ENCODE assay signal across 17 cellular contexts in genomic region chr7:105910172-105910571, GRCh38. TPM values are rescaled to one million over a fixed set of nuclear protein-coding genes. Genes with fewer than 3 reads are reported as not detected.
DNase-seq lines count a peak whose midpoint lies in the region; ATAC-seq lines count a peak whose summit lies in the region.
"Had no signal": no experiment of that assay in that cellular context is flagged by ENCODE, and none has a peak within 500 bp of the region (broad histone marks: within the 10 kb centered on the region; RNA-seq: fewer than 3 reads in every experiment).

No MANE protein-coding gene starts in this region.

- no peak overlapping the region for H3K27ac ChIP-seq in mesendoderm (ENCODE audit: low read depth, low read length)
- H3K27ac ChIP-seq: BLaER1 treated with 17β-estradiol and CSF1 and Interleukin-3, amounts not matched to agents 10 nM and 100 nM; HL-60 had no signal

- H2BK120ac ChIP-seq in mesendoderm (ENCODE audit: low read depth, low read length): no peak overlapping the region

- H3K27me3 Mint-ChIP-seq in activated naive CD8-positive, alpha-beta T cell treated with anti-CD3 and anti-CD28 coated beads, Interleukin-2, amount 10 ng/mL, durations not matched to agents 7 days and 5 days: peaks cover 3% of the 10 kb centered on the region
- peaks cover 5% of the 10 kb centered on the region for H3K27me3 Mint-ChIP-seq in stimulated activated naive CD8-positive, alpha-beta T cell treated with anti-CD3 and anti-CD28 coated beads, Interleukin-15, amount 100 ng/mL, for 72 hours
- H3K27me3 Mint-ChIP-seq: CD8-positive, alpha-beta memory T cell had no signal

- no peak overlapping the region for H3K23ac ChIP-seq in mesendoderm (ENCODE audit: low read length)

- no peaks in the 10 kb centered on the region for H3K27me3 ChIP-seq in mesendoderm (ENCODE audit: insufficient read depth, low read length, poor library complexity)
- H3K27me3 ChIP-seq: BLaER1 treated with 17β-estradiol and CSF1 and Interleukin-3, amounts not matched to agents 10 nM and 100 nM had no signal

- H3K27ac Mint-ChIP-seq in activated naive CD8-positive, alpha-beta T cell treated with anti-CD3 and anti-CD28 coated beads, Interleukin-2, amount 10 ng/mL, durations not matched to agents 7 days and 5 days: no peak overlapping the region
- no peak overlapping the region for H3K27ac Mint-ChIP-seq in stimulated activated naive CD8-positive, alpha-beta T cell treated with anti-CD3 and anti-CD28 coated beads, Interleukin-15, amount 100 ng/mL, for 72 hours
- H3K27ac Mint-ChIP-seq: B cell, GM23338 had no signal

- H3K4me3 Mint-ChIP-seq in activated naive CD8-positive, alpha-beta T cell treated with anti-CD3 and anti-CD28 coated beads, Interleukin-2, amount 10 ng/mL, durations not matched to agents 7 days and 5 days: no peak overlapping the region
- no peak overlapping the region for H3K4me3 Mint-ChIP-seq in stimulated activated naive CD8-positive, alpha-beta T cell treated with anti-CD3 and anti-CD28 coated beads, Interleukin-15, amount 100 ng/mL, for 72 hours
- H3K4me3 Mint-ChIP-seq: B cell; CD8-positive, alpha-beta memory T cell; GM23338 had no signal

- H2BK15ac ChIP-seq in mesendoderm (replicated peaks; ENCODE audit: low read depth): no peak overlapping the region

- no peak overlapping the region for H3K9ac ChIP-seq in mesendoderm (ENCODE audit: low read length)
- H3K9ac ChIP-seq: BLaER1 treated with 17β-estradiol and CSF1 and Interleukin-3, amounts not matched to agents 10 nM and 100 nM had no signal

- no peaks in the 10 kb centered on the region for H3K79me2 ChIP-seq in mesendoderm (ENCODE audit: control insufficient read depth, insufficient read depth, low read length)

- H2BK5ac ChIP-seq in mesendoderm (ENCODE audit: low read length): no peak overlapping the region

- H4K8ac ChIP-seq in mesendoderm (ENCODE audit: low read depth, low read length): no peak overlapping the region

- no peak overlapping the region for H3K4me3 ChIP-seq in mesendoderm (ENCODE audit: low read length)
- H3K4me3 ChIP-seq: BLaER1 treated with 17β-estradiol and CSF1 and Interleukin-3, amounts not matched to agents 10 nM and 100 nM; GM23338 had no signal

- POLR2A ChIA-PET in activated naive CD8-positive, alpha-beta T cell treated with anti-CD3 and anti-CD28 coated beads, Interleukin-2, amount 10 ng/mL, durations not matched to agents 7 days and 5 days (lab: Charles Lee): no interaction called here

- no peak overlapping the region for H2AK5ac ChIP-seq in mesendoderm (ENCODE audit: low read length)

- H3K4me2 ChIP-seq in mesendoderm (ENCODE audit: low read length): no peak overlapping the region
- H3K4me2 ChIP-seq: BLaER1 treated with 17β-estradiol and CSF1 and Interleukin-3, amounts not matched to agents 10 nM and 100 nM; GM23338 had no signal

- no peak overlapping the region for H4K5ac ChIP-seq in mesendoderm (ENCODE audit: low read length)

- no peak overlapping the region for H3K4ac ChIP-seq in mesendoderm (ENCODE audit: low read depth, low read length)

- no CpG with 5 or more reads among the region's 5 CpGs for WGBS in mesendoderm (ENCODE audit: extremely low coverage, insufficient coverage, low lambda C conversion rate)

- H3K56ac ChIP-seq in mesendoderm (ENCODE audit: low read length): no peak overlapping the region

- H3K4me1 ChIP-seq in mesendoderm (ENCODE audit: control insufficient read depth, low read depth, low read length): no peaks in the 10 kb centered on the region
- H3K4me1 ChIP-seq: BLaER1 treated with 17β-estradiol and CSF1 and Interleukin-3, amounts not matched to agents 10 nM and 100 nM had no signal

- ATAC-seq in activated naive CD8-positive, alpha-beta T cell treated with anti-CD3 and anti-CD28 coated beads, Interleukin-2, amount 10 ng/mL, durations not matched to agents 7 days and 5 days (ENCODE audit: low read depth): peak; percentile 73
- peak; percentile 94 for ATAC-seq in stimulated activated naive CD8-positive, alpha-beta T cell treated with anti-CD3 and anti-CD28 coated beads, Interleukin-15, amount 100 ng/mL, for 72 hours
- ATAC-seq: GM23338 had no signal

- H3K18ac ChIP-seq in mesendoderm (ENCODE audit: low read length): no peak overlapping the region

- H3K79me1 ChIP-seq in mesendoderm (ENCODE audit: low read length): peaks cover 2% of the 10 kb centered on the region

- H3K36me3 ChIP-seq in mesendoderm (ENCODE audit: control insufficient read depth, insufficient read depth, low read length): no peaks in the 10 kb centered on the region
- H3K36me3 ChIP-seq: BLaER1 treated with 17β-estradiol and CSF1 and Interleukin-3, amounts not matched to agents 10 nM and 100 nM had no signal

- peaks cover 6% of the 10 kb centered on the region for H3K4me1 Mint-ChIP-seq in activated naive CD8-positive, alpha-beta T cell treated with anti-CD3 and anti-CD28 coated beads, Interleukin-2, amount 10 ng/mL, durations not matched to agents 7 days and 5 days
- peaks cover 12% of the 10 kb centered on the region for H3K4me1 Mint-ChIP-seq in stimulated activated naive CD8-positive, alpha-beta T cell treated with anti-CD3 and anti-CD28 coated beads, Interleukin-15, amount 100 ng/mL, for 72 hours
- H3K4me1 Mint-ChIP-seq: B cell had no signal

- peak; percentile 12 to 19 for DNase-seq in activated CD4-positive, alpha-beta T cell treated with anti-CD3 and anti-CD28 coated beads, Interleukin-2, amount 50 U/mL, for 48 hours
- no peak for DNase-seq in activated CD4-positive, alpha-beta T cell treated with anti-CD3 and anti-CD28 coated beads for 4 hours
- peak; percentile 4 for DNase-seq in stimulated activated CD8-positive, alpha-beta memory T cell treated with anti-CD3 and anti-CD28 coated beads, Interleukin-4, amount 100 ng/mL, for 24 hours (ENCODE audit: low read depth)
- DNase-seq in stimulated activated CD8-positive, alpha-beta memory T cell treated with anti-CD3 and anti-CD28 coated beads, Interleukin-4, amount 100 ng/mL, for 48 hours: no peak
- no peak for DNase-seq in activated naive CD8-positive, alpha-beta T cell treated with anti-CD3 and anti-CD28 coated beads, Interleukin-2, amount 10 ng/mL, durations not matched to agents 7 days and 5 days
- DNase-seq in stimulated activated naive CD8-positive, alpha-beta T cell treated with anti-CD3 and anti-CD28 coated beads, Interleukin-15, amount 100 ng/mL, for 72 hours: peak; percentile 28 to 53
- DNase-seq in mesendoderm (no peak), DMS53 treated with DMSO at 0.1 percent for 48 hours (lab: John Stamatoyannopoulos, UW; ENCODE audit: unreplicated experiment) (no peak)
- DNase-seq: CD8-positive, alpha-beta memory T cell; COR-L47; DMS79; GF-D8; HCEC 1CT had no signal

- no peaks in the 10 kb centered on the region for H3K36me3 Mint-ChIP-seq in activated naive CD8-positive, alpha-beta T cell treated with anti-CD3 and anti-CD28 coated beads, Interleukin-2, amount 10 ng/mL, durations not matched to agents 7 days and 5 days

- H3K9me3 Mint-ChIP-seq in activated naive CD8-positive, alpha-beta T cell treated with anti-CD3 and anti-CD28 coated beads, Interleukin-2, amount 10 ng/mL, durations not matched to agents 7 days and 5 days: peaks cover 4% of the 10 kb centered on the region
- peaks cover 5 to 7% of the 10 kb centered on the region in 2 donors for H3K9me3 Mint-ChIP-seq in stimulated activated naive CD8-positive, alpha-beta T cell treated with anti-CD3 and anti-CD28 coated beads, Interleukin-15, amount 100 ng/mL, for 72 hours

RNA-seq across cellular contexts. Expression of gene ATXN7L1, which starts 33.8 kb away (rescaled TPM):
- total RNA-seq in activated naive CD8-positive, alpha-beta T cell treated with anti-CD3 and anti-CD28 coated beads, Interleukin-2, amount 10 ng/mL, durations not matched to agents 7 days and 5 days: 10 to 100 TPM; 15.2 to 17.0 TPM
- 27.2 TPM for polyA plus RNA-seq in mesendoderm (2013, experiment 1 of 2)
- 28.3 TPM for polyA plus RNA-seq in mesendoderm (2013, experiment 2 of 2)

RNA-seq across cellular contexts. Expression of gene CDHR3, which starts 52.9 kb away (rescaled TPM):
- 1 to 10 TPM; 5.1 to 6.7 TPM for total RNA-seq in activated naive CD8-positive, alpha-beta T cell treated with anti-CD3 and anti-CD28 coated beads, Interleukin-2, amount 10 ng/mL, durations not matched to agents 7 days and 5 days
- 4.3 TPM for polyA plus RNA-seq in mesendoderm (2013, experiment 1 of 2)
- 4.9 TPM for polyA plus RNA-seq in mesendoderm (2013, experiment 2 of 2)

Comparison
In these comparisons a context has a peak if more than half of its experiments do, and no peak if none do; other contexts are left out.
1. DNase-seq: peak in activated CD4-positive, alpha-beta T cell treated with anti-CD3 and anti-CD28 coated beads, Interleukin-2, amount 50 U/mL, for 48 hours (2 of 2), stimulated activated CD8-positive, alpha-beta memory T cell treated with anti-CD3 and anti-CD28 coated beads, Interleukin-4, amount 100 ng/mL, for 24 hours (single experiment) and stimulated activated naive CD8-positive, alpha-beta T cell treated with anti-CD3 and anti-CD28 coated beads, Interleukin-15, amount 100 ng/mL, for 72 hours (2 of 2); none in activated CD4-positive, alpha-beta T cell treated with anti-CD3 and anti-CD28 coated beads for 4 hours (0 of 2), stimulated activated CD8-positive, alpha-beta memory T cell treated with anti-CD3 and anti-CD28 coated beads, Interleukin-4, amount 100 ng/mL, for 48 hours (single experiment), activated naive CD8-positive, alpha-beta T cell treated with anti-CD3 and anti-CD28 coated beads, Interleukin-2, amount 10 ng/mL, durations not matched to agents 7 days and 5 days (single experiment), mesendoderm (single experiment) and DMS53 treated with DMSO at 0.1 percent for 48 hours (single experiment).